In genomic region chr2:18232731-18233438, GRCh38 we compare ENCODE assay signal across 20 cellular contexts.
DNase-seq lines count a peak whose midpoint lies in the region; ATAC-seq and TF ChIP-seq lines count a peak whose summit lies in the region.
"Had no signal": no experiment of that assay in that cellular context is flagged by ENCODE, and none has a peak within 500 bp of the region (broad histone marks: within the 10 kb centered on the region; RNA-seq: fewer than 3 reads in every experiment).

No MANE protein-coding gene starts in this region.

- no peak overlapping the region for H2AFZ ChIP-seq in fibroblast of lung (ENCODE audit: low read length)

- no peak overlapping the region for H3K4me2 ChIP-seq in fibroblast of lung (ENCODE audit: extremely low read depth, insufficient read depth, low read length)

- no peaks in the 10 kb centered on the region for H4K20me1 ChIP-seq in fibroblast of lung (ENCODE audit: control insufficient read depth, extremely low read depth, insufficient read depth, low read length)

- WGBS in mesodermal cell (ENCODE audit: insufficient coverage in 2 of 2), 2 experiments = 69 to 92% methylated on average over 2 to 3 of the region's 3 CpGs

- no peaks in the 10 kb centered on the region for H3K9me3 ChIP-seq in fibroblast of lung (ENCODE audit: control insufficient read depth, insufficient read depth, low read depth, low read length)
- no peaks in the 10 kb centered on the region for H3K9me3 ChIP-seq in mesodermal cell (ENCODE audit: control insufficient read depth, low read length)
- H3K9me3 ChIP-seq: adrenal gland had no signal

- no peak for TF ChIP-seq CTCF in fibroblast of lung (conservative IDR thresholded peaks at IDR 0.05 in 1 of 2, IDR thresholded peaks at IDR 0.05 in 1 of 2; ENCODE audit: low read depth in 1 of 2, low read length in 2 of 2)

- DNase-seq in Daoy (ENCODE audit: low read depth) (peak; percentile 4), RPMI7951 (ENCODE audit: low read depth) (peak; percentile 38), fibroblast of lung (ENCODE audit: low read depth in 2 of 2) (peak; percentile 18 to 67), D341Med (ENCODE audit: low spot score) (no peak), iPS-NIHi11 (ENCODE audit: low spot score) (no peak), AG08396 (ENCODE audit: low spot score) (no peak)
- DNase-seq: activated CD4-positive, alpha-beta T cell treated with anti-CD3 and anti-CD28 coated beads, Interleukin-2, amount 50 U/mL, for 1 hour; activated CD8-positive, alpha-beta memory T cell treated with anti-CD3 and anti-CD28 coated beads, Interleukin-2, amount 50 U/mL, for 48 hours; activated effector memory CD4-positive, alpha-beta T cell treated with anti-CD3 and anti-CD28 coated beads, Interleukin-2, amount 50 U/mL, for 16 hours; adrenal gland; CD8-positive, alpha-beta memory T cell; DND-41; left colon; NCI-H1105 treated with DMSO at 0.1 percent for 48 hours; NK-92 treated with Interleukin-12 subunit alpha and Interleukin-12 subunit beta, amount 100 ng/mL, for 24 hours; occipital lobe had no signal

- no peaks in the 10 kb centered on the region for H3K27me3 ChIP-seq in fibroblast of lung (ENCODE audit: control insufficient read depth, insufficient read depth, low read length)
- H3K27me3 ChIP-seq: adrenal gland had no signal

- no peak for ATAC-seq in HG03354 (IDR thresholded peaks at IDR 0.05; ENCODE audit: poor library complexity, severe bottlenecking, unreplicated experiment)
- ATAC-seq: left colon; sciatic nerve; stimulated activated memory B cell treated with anti-CD40 and anti-IgM and Interleukin-4, amounts not matched to agents 10 μg/mL and 1 μg/mL and 100 μg/mL, for 72 hours had no signal

- H3K9ac ChIP-seq in fibroblast of lung (ENCODE audit: insufficient read depth, low read length) = no peak overlapping the region

- H3K4me3 ChIP-seq in fibroblast of lung (replicated peaks in 1 of 4; ENCODE audit: control extremely low read depth in 1 of 4, insufficient read depth in 1 of 4, low read depth in 3 of 4, low read length in 4 of 4) (no peak overlapping the region), mesodermal cell (ENCODE audit: extremely low read depth, insufficient read depth, low read length, poor library complexity, severe bottlenecking) (no peak overlapping the region)
- H3K4me3 ChIP-seq: adrenal gland had no signal

- H3K4me1 ChIP-seq in fibroblast of lung (ENCODE audit: control insufficient read depth, extremely low read depth, insufficient read depth, low read length) (no peaks in the 10 kb centered on the region), mesodermal cell (ENCODE audit: control insufficient read depth, insufficient read depth, low read length, poor library complexity, severe bottlenecking) (peaks cover 19% of the 10 kb centered on the region)
- H3K4me1 ChIP-seq: adrenal gland had no signal

- H3K27ac ChIP-seq in fibroblast of lung (ENCODE audit: insufficient read depth, low read length) (no peak overlapping the region), mesodermal cell (ENCODE audit: low read depth, low read length, severe bottlenecking) (peak overlapping the region; percentile 11)
- H3K27ac ChIP-seq: adrenal gland had no signal

- no peaks in the 10 kb centered on the region for H3K36me3 ChIP-seq in fibroblast of lung (ENCODE audit: control insufficient read depth, insufficient read depth, low read length)
- H3K36me3 ChIP-seq in mesodermal cell (ENCODE audit: control insufficient read depth, insufficient read depth, low read length) = no peaks in the 10 kb centered on the region
- H3K36me3 ChIP-seq: adrenal gland had no signal

- no peaks in the 10 kb centered on the region for H3K79me2 ChIP-seq in fibroblast of lung (ENCODE audit: control insufficient read depth, insufficient read depth, low read length)

Comparison
In these comparisons a context has a peak if more than half of its experiments do, and no peak if none do; other contexts are left out.
1. DNase-seq: peak in Daoy (single experiment), RPMI7951 (single experiment) and fibroblast of lung (2 of 2); none in D341Med (single experiment), iPS-NIHi11 (single experiment) and AG08396 (single experiment).